ENCODE assay signal across 15 cellular contexts in the genomic region with DNA sequence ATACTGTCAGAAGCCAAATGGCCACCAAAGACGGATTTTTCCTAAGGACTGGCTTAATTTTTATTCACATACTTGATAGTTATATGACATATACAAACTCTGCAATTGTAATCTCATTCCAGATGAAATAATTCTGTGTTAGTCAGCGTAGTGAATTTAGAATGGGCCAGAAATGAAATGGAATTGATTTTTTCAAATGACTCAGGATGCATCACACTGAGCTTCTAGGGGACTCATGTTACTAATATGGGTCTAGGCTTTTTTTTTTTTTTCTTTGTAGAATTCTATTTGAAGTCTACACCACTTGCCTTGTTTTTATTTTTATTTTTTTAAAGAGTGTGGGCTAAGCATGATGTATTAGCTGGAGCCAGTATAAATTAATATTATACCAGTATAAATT.
DNase-seq lines count a peak whose midpoint lies in the region.
"Had no signal": no experiment of that assay in that cellular context is flagged by ENCODE, and none has a peak within 500 bp of the region (broad histone marks: within the 10 kb centered on the region; RNA-seq: fewer than 3 reads in every experiment).

No MANE protein-coding gene starts in this region.

- no peak overlapping the region for H3K4me3 ChIP-seq in skeletal muscle satellite cell (ENCODE audit: low read length)

- H3K27ac ChIP-seq in epithelial cell of prostate, result no peak overlapping the region

- DNase-seq in GM04503 (ENCODE audit: low read depth) (peak; percentile 57), RPMI7951 (ENCODE audit: low read depth) (peak; percentile 37), epithelial cell of prostate (ENCODE audit: low read depth, low spot score) (peak; percentile 5), OCI-M1 (lab: John Stamatoyannopoulos, UW) (no peak), NCI-H1105 treated with DMSO at 0.1 percent for 48 hours (lab: John Stamatoyannopoulos, UW) (no peak), inferior parietal cortex (ENCODE audit: extremely low spot score) (no peak)
- DNase-seq: activated CD4-positive, alpha-beta T cell treated with anti-CD3 and anti-CD28 coated beads for 1 hour; activated naive CD4-positive, alpha-beta T cell treated with anti-CD3 and anti-CD28 coated beads for 36 hours; effector CD8-positive, alpha-beta T cell; immature natural killer cell; NCI-H1048; NCI-H2171; right cardiac atrium; stimulated activated CD4-positive, alpha-beta T cell treated with anti-CD3 and anti-CD28 coated beads, Interleukin-2, amount 100 ng/mL, for 24 hours had no signal

- H3K27me3 ChIP-seq in skeletal muscle satellite cell (ENCODE audit: control insufficient read depth, insufficient read depth, low read length), result no peaks in the 10 kb centered on the region

- H3K4me2 ChIP-seq in skeletal muscle satellite cell (ENCODE audit: low read length), result peak overlapping the region; percentile 19

- no peak overlapping the region for H3K9ac ChIP-seq in skeletal muscle satellite cell (ENCODE audit: low read depth, low read length)

- H3K36me3 ChIP-seq in skeletal muscle satellite cell (ENCODE audit: insufficient read depth, low read length), result peaks cover 52% of the 10 kb centered on the region

- no peaks in the 10 kb centered on the region for H3K9me3 ChIP-seq in skeletal muscle satellite cell (replicated peaks; ENCODE audit: low read length)

- peaks cover 19% of the 10 kb centered on the region for H3K4me1 ChIP-seq in skeletal muscle satellite cell (ENCODE audit: control insufficient read depth, insufficient read depth, low read length)

Comparison
In these comparisons a context has a peak if more than half of its experiments do, and no peak if none do; other contexts are left out.
1. DNase-seq: peak in GM04503 (single experiment), RPMI7951 (single experiment) and epithelial cell of prostate (single experiment); none in OCI-M1 (single experiment), NCI-H1105 treated with DMSO at 0.1 percent for 48 hours (single experiment) and inferior parietal cortex (single experiment).